Comparison of ENCODE assay signal across 1 cellular context in the genomic region with DNA sequence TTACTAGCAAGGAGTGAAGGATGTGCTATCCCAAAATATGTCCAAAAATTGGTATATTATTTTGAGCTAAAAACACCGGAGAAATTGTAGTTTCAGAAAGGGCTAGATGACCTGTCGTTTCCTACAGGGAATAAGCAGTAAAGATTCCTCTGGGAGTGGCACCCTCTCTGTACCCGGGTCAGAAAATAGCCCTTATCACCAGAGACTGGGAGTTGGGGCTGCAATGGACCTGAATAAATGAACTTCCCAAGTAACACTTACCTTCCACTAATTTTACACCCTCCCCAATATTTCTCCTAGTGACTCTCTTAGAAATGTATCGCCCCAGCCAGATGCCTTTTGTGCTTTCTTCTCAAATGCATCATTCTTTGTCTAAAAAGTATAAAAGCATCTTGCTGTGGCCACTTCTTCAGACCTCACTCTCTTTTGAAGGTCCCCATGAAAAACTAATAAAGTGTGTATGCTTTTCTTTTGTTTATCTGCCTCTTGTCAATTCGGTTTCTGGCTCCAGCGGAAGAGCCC.
TF ChIP-seq lines count a peak whose summit lies in the region.

No MANE protein-coding gene starts in this region.

TF ChIP-seq in HepG2, 621 proteins besides CTCF, POLR2A, EP300 and RAD21:
- TF ChIP-seq ZNF180 (CRISPR knock-in tag; IDR thresholded peaks at IDR 0.05; ENCODE audit: borderline replicate concordance, low read depth) (no peak), MIXL1 (CRISPR knock-in tag; IDR thresholded peaks at IDR 0.05) (no peak), ZFP36L1 (CRISPR knock-in tag; IDR thresholded peaks at IDR 0.05) (no peak), ZNF703 (CRISPR knock-in tag; IDR thresholded peaks at IDR 0.05; ENCODE audit: borderline replicate concordance) (no peak), NFE2L1 (CRISPR knock-in tag; IDR thresholded peaks at IDR 0.05; ENCODE audit: borderline replicate concordance) (no peak), RFX3 (CRISPR knock-in tag; IDR thresholded peaks at IDR 0.05) (no peak), RBM22 (optimal IDR thresholded peaks at IDR 0.05; ENCODE audit: low read length) (no peak), DR1 (CRISPR knock-in tag; IDR thresholded peaks at IDR 0.05) (no peak), ZFP82 (CRISPR knock-in tag; IDR thresholded peaks at IDR 0.05; ENCODE audit: borderline replicate concordance) (no peak), TARDBP (CRISPR knock-in tag; IDR thresholded peaks at IDR 0.05) (no peak), BRD4 (CRISPR knock-in tag; IDR thresholded peaks at IDR 0.05) (no peak)
- TF ChIP-seq, protein P1, sequence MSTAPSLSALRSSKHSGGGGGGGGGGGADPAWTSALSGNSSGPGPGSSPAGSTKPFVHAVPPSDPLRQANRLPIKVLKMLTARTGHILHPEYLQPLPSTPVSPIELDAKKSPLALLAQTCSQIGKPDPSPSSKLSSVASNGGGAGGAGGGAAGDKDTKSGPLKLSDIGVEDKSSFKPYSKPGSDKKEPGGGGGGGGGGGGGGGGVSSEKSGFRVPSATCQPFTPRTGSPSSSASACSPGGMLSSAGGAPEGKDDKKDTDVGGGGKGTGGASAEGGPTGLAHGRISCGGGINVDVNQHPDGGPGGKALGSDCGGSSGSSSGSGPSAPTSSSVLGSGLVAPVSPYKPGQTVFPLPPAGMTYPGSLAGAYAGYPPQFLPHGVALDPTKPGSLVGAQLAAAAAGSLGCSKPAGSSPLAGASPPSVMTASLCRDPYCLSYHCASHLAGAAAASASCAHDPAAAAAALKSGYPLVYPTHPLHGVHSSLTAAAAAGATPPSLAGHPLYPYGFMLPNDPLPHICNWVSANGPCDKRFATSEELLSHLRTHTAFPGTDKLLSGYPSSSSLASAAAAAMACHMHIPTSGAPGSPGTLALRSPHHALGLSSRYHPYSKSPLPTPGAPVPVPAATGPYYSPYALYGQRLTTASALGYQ (CRISPR knock-in tag; IDR thresholded peaks at IDR 0.05) = no peak
- TF ChIP-seq, protein P2, sequence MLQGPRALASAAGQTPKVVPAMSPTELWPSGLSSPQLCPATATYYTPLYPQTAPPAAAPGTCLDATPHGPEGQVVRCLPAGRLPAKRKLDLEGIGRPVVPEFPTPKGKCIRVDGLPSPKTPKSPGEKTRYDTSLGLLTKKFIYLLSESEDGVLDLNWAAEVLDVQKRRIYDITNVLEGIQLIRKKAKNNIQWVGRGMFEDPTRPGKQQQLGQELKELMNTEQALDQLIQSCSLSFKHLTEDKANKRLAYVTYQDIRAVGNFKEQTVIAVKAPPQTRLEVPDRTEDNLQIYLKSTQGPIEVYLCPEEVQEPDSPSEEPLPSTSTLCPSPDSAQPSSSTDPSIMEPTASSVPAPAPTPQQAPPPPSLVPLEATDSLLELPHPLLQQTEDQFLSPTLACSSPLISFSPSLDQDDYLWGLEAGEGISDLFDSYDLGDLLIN (CRISPR knock-in tag; IDR thresholded peaks at IDR 0.05; ENCODE audit: borderline replicate concordance) = no peak
- TF ChIP-seq, protein P3, sequence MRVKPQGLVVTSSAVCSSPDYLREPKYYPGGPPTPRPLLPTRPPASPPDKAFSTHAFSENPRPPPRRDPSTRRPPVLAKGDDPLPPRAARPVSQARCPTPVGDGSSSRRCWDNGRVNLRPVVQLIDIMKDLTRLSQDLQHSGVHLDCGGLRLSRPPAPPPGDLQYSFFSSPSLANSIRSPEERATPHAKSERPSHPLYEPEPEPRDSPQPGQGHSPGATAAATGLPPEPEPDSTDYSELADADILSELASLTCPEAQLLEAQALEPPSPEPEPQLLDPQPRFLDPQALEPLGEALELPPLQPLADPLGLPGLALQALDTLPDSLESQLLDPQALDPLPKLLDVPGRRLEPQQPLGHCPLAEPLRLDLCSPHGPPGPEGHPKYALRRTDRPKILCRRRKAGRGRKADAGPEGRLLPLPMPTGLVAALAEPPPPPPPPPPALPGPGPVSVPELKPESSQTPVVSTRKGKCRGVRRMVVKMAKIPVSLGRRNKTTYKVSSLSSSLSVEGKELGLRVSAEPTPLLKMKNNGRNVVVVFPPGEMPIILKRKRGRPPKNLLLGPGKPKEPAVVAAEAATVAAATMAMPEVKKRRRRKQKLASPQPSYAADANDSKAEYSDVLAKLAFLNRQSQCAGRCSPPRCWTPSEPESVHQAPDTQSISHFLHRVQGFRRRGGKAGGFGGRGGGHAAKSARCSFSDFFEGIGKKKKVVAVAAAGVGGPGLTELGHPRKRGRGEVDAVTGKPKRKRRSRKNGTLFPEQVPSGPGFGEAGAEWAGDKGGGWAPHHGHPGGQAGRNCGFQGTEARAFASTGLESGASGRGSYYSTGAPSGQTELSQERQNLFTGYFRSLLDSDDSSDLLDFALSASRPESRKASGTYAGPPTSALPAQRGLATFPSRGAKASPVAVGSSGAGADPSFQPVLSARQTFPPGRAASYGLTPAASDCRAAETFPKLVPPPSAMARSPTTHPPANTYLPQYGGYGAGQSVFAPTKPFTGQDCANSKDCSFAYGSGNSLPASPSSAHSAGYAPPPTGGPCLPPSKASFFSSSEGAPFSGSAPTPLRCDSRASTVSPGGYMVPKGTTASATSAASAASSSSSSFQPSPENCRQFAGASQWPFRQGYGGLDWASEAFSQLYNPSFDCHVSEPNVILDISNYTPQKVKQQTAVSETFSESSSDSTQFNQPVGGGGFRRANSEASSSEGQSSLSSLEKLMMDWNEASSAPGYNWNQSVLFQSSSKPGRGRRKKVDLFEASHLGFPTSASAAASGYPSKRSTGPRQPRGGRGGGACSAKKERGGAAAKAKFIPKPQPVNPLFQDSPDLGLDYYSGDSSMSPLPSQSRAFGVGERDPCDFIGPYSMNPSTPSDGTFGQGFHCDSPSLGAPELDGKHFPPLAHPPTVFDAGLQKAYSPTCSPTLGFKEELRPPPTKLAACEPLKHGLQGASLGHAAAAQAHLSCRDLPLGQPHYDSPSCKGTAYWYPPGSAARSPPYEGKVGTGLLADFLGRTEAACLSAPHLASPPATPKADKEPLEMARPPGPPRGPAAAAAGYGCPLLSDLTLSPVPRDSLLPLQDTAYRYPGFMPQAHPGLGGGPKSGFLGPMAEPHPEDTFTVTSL (CRISPR knock-in tag; IDR thresholded peaks at IDR 0.05; ENCODE audit: borderline replicate concordance) = no peak
TF ChIP-seq in HepG2: peak in this region for 0.
